Comparison of ENCODE assay signal across 8 cellular contexts in the genomic region with DNA sequence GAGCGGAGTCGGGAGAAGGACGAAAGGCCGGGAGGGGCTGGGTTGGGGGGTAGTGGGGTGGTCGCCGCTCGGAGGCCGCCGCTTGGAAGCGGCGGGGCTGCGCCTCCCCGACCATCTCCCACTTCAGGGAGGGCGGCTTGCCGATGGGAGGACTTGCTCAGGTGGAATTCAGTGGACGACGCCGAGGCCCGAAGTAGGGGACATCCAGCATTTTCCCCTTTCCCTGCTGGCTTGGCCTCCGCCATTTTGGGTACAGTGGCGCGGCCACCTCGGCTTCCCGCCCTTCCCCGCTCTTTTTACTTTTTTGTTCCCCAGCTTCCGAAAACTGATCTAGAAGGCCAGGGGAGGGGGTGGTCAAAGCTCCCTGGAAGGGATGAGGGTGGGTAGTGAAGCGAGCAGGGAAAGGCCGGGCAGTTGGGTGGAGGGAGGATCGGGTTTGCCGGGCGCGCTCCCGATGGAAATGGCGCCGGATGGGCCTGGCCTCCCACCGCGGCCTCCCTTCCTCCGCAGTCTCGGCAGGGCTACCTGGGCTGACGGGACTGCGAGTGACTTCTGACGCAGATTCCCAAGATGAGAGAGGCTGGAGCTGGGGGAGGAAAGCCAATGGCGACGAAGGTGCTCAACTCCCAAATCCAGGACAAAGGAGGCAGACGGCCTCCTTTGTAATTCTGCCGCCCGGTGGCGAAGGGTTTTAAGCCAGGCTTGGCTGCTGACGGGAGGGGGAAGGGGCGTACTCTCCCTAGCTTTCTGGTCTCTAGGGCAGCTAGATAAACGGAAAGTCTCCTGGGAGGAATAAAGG. TPM values are rescaled to one million over a fixed set of nuclear protein-coding genes. Genes with fewer than 3 reads are reported as not detected.
DNase-seq lines count a peak whose midpoint lies in the region; ATAC-seq, FAIRE-seq and TF ChIP-seq lines count a peak whose summit lies in the region.

TSS of gene PBLD (minus strand) at position 670 of the 799 bp plus-strand sequence. CDS start 26,084 bp downstream, outside the sequence.

- H3K4me3 ChIP-seq in mammary epithelial cell (replicated peaks in 1 of 3; ENCODE audit: insufficient read depth in 1 of 3, low read depth in 2 of 3, low read length in 3 of 3) (peak within 1 kb of the TSS; percentile 63 to 97 (median 69)), small intestine (ENCODE audit: low read depth in 1 of 2, low read length in 2 of 2) (peak within 1 kb of the TSS; percentile 81 to 100)

- dilution Hi-C loops in mammary epithelial cell (cut with HindIII; ENCODE audit: low sequenced_read_pairs) = loop anchor here (25.0 kb wide), 1 partner anchor 270 kb away; no protein-coding TSS in a partner anchor

- H3K4me2 ChIP-seq in mammary epithelial cell (ENCODE audit: insufficient read depth, low read depth, low read length) = peak within 1 kb of the TSS; percentile 97

- TF ChIP-seq CTCF in GM13976 (IDR thresholded peaks at IDR 0.05; ENCODE audit: borderline replicate concordance, control extremely low read depth, extremely low read depth, insufficient read depth, missing control alignments) (peak; percentile 36), mammary epithelial cell (conservative IDR thresholded peaks at IDR 0.05 in 1 of 2, IDR thresholded peaks at IDR 0.05 in 1 of 2; ENCODE audit: extremely low read depth in 1 of 2, insufficient read depth in 1 of 2, low read depth in 1 of 2, low read length in 2 of 2) (peak; percentile 33 to 64)

- CTCF ChIA-PET in mammary epithelial cell (lab: Charles Lee; ENCODE audit: low non-redundant PET) = interaction anchor here (0.6 kb wide), 1 partner anchor 107 kb away, joined by 11 read pairs; no protein-coding TSS in a partner anchor

- peak within 1 kb of the TSS; percentile 88 for H2AFZ ChIP-seq in mammary epithelial cell (ENCODE audit: low read depth, low read length)

- intact Hi-C loops in mammary epithelial cell (cut with micrococcal nuclease) = loop anchor here (2.0 kb wide), 1 partner anchor 250 kb away; no protein-coding TSS in a partner anchor

- H3K79me2 ChIP-seq in mammary epithelial cell (ENCODE audit: insufficient read depth, low read length) = peaks cover 65% of the 10 kb centered on the region

- TSS peak; percentile 65 for BruUV-seq in mammary epithelial cell (replicated peaks; lab: Mats Ljungman, UMichigan)

- in situ Hi-C loops in GM13976 (cut with MboI; ENCODE audit: low sequenced_read_pairs, unreplicated experiment) (no loop called here), mammary epithelial cell (cut with MboI; ENCODE audit: low sequenced_read_pairs in 2 of 2) (no loop called here)

- FAIRE-seq in small intestine (lab: Jason Lieb, UNC) = no peak

- WGBS in mammary epithelial cell (ENCODE audit: low coverage, missing lambda C conversion rate) = 0% methylated on average over 4 of the region's 51 CpGs
- WGBS in small intestine, 3 donors = 0 to 1% (median 0%) methylated on average over 47 to 51 of the region's 51 CpGs

- H3K9me3 ChIP-seq in mammary epithelial cell (replicated peaks; ENCODE audit: insufficient read depth, low read length) (no peaks in the 10 kb centered on the region), small intestine (ENCODE audit: control insufficient read depth, low read depth) (no peaks in the 10 kb centered on the region)

- H3K27me3 ChIP-seq in mammary epithelial cell (ENCODE audit: insufficient read depth, low read length) (no peaks in the 10 kb centered on the region), small intestine (ENCODE audit: control insufficient read depth in 2 of 2, insufficient read depth in 2 of 2, low read length in 2 of 2) (no peaks in the 10 kb centered on the region)

- H3K4me1 ChIP-seq in mammary epithelial cell (ENCODE audit: insufficient read depth, low read length) = peaks cover 23% of the 10 kb centered on the region
- H3K4me1 ChIP-seq in small intestine (ENCODE audit: control insufficient read depth in 2 of 2, insufficient read depth in 1 of 2, low read depth in 1 of 2, low read length in 1 of 2) = peaks cover 5 to 13% of the 10 kb centered on the region in 2 donors

- H4K20me1 ChIP-seq in mammary epithelial cell (ENCODE audit: insufficient read depth, low read length) = peaks cover 30% of the 10 kb centered on the region

- DNase-seq in GM13976 (ENCODE audit: low spot score) (peak; percentile 50), NCI-H1930 (lab: John Stamatoyannopoulos, UW) (peak; percentile 27 to 54), UCSD-AML1 (lab: John Stamatoyannopoulos, UW; ENCODE audit: unreplicated experiment) (peak; percentile 73), mammary epithelial cell (peak; percentile 79), iPS-NIHi7 (ENCODE audit: extremely low spot score) (peak; percentile 73), small intestine (peak; percentile 84)

- peak within 1 kb of the TSS; percentile 98 for H3K9ac ChIP-seq in mammary epithelial cell (ENCODE audit: insufficient read depth, low read length)

- peaks cover 6% of the 10 kb centered on the region for H3K36me3 ChIP-seq in mammary epithelial cell (ENCODE audit: insufficient read depth, low read length)
- no peaks in the 10 kb centered on the region for H3K36me3 ChIP-seq in small intestine (ENCODE audit: control insufficient read depth in 2 of 2, insufficient read depth in 2 of 2, low read length in 2 of 2)

- ATAC-seq in HG02938 (IDR thresholded peaks at IDR 0.05; ENCODE audit: unreplicated experiment) (peak; percentile 15), GM18517 (IDR thresholded peaks at IDR 0.05; ENCODE audit: unreplicated experiment) (no peak)

- peak within 1 kb of the TSS; percentile 94 for H3K27ac ChIP-seq in mammary epithelial cell (ENCODE audit: insufficient read depth, low read depth, low read length)
- H3K27ac ChIP-seq in small intestine (ENCODE audit: low read depth in 1 of 2, low read length in 1 of 2) = peak within 1 kb of the TSS; percentile 93 to 98

RNA-seq across cellular contexts. Expression of gene PBLD, which starts in this region (rescaled TPM):
- total RNA-seq in mammary epithelial cell = 1 to 10 TPM; 6.0 to 9.2 TPM
- polyA plus RNA-seq in mammary epithelial cell (0.34 TPM), small intestine (100 to 1,000 TPM in 2 of 3 donors, 10 to 100 TPM in 1; 45.1 to 333 (median 181) TPM)
- polyA minus RNA-seq in mammary epithelial cell = 1.7 TPM

Comparison
In these comparisons a context has a peak if more than half of its experiments do, and no peak if none do; other contexts are left out.
1. RNA of gene PBLD (polyA plus RNA-seq): 45.1 to 333 TPM in small intestine; 0.34 TPM in mammary epithelial cell (single experiment); every median in the first group is over 10 times any median in the second.
2. Peak in every context shown above with its lines, with median percentiles within 50 percentile points of each other: DNase-seq.